In the genomic region with DNA sequence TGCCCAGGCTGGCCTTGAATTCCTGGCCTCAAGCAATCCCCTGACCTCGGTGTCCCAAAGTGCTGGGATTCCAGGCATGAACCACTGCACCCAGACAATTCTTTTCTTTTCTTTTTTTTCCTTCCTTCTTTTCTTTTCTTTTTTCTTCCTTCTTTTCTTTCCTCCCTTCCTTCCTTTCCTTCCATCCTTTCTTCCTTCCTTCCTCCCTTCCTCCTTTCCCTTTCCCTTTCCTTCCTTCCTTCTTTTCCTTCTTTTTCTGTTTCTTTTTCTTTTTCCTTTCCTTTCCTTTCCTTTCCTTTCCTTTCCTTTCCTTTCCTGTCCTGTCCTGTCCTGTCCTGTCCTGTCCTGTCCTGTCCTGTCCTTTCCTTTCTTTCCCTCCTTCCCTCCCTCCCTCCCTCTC, we compare ENCODE assay signal across 1 cellular context.
TF ChIP-seq lines count a peak whose summit lies in the region.

No MANE protein-coding gene starts in this region.

TF ChIP-seq in WTC11, 78 proteins besides CTCF, POLR2A, EP300 and RAD21 (continued from another document):
- TF ChIP-seq, protein P1, sequence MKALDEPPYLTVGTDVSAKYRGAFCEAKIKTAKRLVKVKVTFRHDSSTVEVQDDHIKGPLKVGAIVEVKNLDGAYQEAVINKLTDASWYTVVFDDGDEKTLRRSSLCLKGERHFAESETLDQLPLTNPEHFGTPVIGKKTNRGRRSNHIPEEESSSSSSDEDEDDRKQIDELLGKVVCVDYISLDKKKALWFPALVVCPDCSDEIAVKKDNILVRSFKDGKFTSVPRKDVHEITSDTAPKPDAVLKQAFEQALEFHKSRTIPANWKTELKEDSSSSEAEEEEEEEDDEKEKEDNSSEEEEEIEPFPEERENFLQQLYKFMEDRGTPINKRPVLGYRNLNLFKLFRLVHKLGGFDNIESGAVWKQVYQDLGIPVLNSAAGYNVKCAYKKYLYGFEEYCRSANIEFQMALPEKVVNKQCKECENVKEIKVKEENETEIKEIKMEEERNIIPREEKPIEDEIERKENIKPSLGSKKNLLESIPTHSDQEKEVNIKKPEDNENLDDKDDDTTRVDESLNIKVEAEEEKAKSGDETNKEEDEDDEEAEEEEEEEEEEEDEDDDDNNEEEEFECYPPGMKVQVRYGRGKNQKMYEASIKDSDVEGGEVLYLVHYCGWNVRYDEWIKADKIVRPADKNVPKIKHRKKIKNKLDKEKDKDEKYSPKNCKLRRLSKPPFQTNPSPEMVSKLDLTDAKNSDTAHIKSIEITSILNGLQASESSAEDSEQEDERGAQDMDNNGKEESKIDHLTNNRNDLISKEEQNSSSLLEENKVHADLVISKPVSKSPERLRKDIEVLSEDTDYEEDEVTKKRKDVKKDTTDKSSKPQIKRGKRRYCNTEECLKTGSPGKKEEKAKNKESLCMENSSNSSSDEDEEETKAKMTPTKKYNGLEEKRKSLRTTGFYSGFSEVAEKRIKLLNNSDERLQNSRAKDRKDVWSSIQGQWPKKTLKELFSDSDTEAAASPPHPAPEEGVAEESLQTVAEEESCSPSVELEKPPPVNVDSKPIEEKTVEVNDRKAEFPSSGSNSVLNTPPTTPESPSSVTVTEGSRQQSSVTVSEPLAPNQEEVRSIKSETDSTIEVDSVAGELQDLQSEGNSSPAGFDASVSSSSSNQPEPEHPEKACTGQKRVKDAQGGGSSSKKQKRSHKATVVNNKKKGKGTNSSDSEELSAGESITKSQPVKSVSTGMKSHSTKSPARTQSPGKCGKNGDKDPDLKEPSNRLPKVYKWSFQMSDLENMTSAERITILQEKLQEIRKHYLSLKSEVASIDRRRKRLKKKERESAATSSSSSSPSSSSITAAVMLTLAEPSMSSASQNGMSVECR (CRISPR knock-in tag; IDR thresholded peaks at IDR 0.05; ENCODE audit: borderline replicate concordance) = no peak
- TF ChIP-seq, protein P2, sequence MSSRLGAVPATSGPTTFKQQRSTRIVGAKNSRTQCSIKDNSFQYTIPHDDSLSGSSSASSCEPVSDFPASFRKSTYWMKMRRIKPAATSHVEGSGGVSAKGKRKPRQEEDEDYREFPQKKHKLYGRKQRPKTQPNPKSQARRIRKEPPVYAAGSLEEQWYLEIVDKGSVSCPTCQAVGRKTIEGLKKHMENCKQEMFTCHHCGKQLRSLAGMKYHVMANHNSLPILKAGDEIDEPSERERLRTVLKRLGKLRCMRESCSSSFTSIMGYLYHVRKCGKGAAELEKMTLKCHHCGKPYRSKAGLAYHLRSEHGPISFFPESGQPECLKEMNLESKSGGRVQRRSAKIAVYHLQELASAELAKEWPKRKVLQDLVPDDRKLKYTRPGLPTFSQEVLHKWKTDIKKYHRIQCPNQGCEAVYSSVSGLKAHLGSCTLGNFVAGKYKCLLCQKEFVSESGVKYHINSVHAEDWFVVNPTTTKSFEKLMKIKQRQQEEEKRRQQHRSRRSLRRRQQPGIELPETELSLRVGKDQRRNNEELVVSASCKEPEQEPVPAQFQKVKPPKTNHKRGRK (CRISPR knock-in tag; IDR thresholded peaks at IDR 0.05; ENCODE audit: borderline replicate concordance) = peak; percentile 78; the same call in 1 of the 2 replicates
- TF ChIP-seq MYBL2 (CRISPR knock-in tag; IDR thresholded peaks at IDR 0.05) = no peak
- TF ChIP-seq, protein P3, sequence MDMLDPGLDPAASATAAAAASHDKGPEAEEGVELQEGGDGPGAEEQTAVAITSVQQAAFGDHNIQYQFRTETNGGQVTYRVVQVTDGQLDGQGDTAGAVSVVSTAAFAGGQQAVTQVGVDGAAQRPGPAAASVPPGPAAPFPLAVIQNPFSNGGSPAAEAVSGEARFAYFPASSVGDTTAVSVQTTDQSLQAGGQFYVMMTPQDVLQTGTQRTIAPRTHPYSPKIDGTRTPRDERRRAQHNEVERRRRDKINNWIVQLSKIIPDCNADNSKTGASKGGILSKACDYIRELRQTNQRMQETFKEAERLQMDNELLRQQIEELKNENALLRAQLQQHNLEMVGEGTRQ (CRISPR knock-in tag; IDR thresholded peaks at IDR 0.05) = no peak
- peak; percentile 35; the same call in 1 of the 2 replicates for TF ChIP-seq ZNF121 (CRISPR knock-in tag; IDR thresholded peaks at IDR 0.05)
- TF ChIP-seq, protein P4, sequence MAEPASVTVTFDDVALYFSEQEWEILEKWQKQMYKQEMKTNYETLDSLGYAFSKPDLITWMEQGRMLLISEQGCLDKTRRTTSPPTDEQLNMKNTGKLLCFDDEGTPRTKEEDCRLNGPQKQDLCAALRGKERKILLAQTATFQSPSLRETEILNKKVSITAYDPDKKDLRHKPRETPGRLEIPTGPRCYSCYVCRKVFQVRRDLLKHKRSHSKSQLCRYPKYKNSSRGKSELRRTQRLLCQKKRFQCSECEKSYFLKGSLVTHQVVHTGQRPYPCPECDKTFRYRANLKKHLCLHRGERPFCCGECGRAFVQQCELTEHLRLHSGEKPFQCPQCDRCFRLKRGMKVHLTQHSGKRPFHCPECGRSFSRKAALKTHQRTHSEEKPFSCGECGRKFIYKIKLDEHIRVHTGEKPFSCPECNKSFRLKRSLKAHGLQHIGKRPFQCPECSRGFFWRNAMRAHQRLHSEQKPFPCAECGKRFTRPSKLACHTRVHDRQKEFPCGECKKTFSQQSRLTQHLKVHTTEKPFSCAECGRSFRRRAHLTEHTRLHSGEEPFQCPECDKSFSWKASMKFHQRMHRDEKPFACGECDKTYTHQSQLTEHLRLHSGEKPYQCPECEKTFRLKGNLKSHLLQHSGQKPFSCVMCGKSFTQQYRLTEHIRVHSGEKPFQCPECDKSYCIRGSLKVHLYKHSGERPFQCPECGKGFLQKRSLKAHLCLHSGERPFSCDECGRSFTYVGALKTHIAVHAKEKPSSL (CRISPR knock-in tag; conservative IDR thresholded peaks at IDR 0.05) = no peak
- TF ChIP-seq RORB (CRISPR knock-in tag; IDR thresholded peaks at IDR 0.05) = no peak
